Comparison of ENCODE assay signal across 1 cellular context in the genomic region with DNA sequence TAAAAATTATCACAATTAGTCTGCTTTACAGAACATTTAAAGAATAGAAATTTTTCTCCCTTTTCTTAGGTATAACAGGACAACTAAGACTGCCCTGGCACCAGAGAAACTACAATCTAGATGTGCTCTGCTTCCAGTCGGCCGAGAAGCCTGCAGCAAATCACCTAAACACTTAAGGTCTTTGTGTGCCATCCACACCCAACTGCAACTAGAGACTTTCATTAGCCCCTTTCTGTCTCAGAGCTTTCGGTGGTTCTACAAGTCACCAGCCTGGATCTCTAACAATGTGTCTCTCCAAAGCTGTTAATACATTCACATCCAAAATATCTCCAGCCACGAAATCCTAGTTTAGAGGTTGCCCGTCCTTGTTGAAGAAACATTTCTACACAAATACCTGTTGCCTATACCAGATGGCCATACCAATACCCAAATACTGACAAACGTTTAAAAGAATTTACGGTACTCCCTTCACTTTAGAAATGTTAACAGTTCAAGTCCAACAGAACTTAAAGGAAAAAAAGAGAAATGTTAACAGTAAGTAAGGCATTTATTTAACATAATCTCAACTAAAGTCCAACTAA.
TF ChIP-seq lines count a peak whose summit lies in the region.

No MANE protein-coding gene starts in this region.

TF ChIP-seq in GM23338, 12 proteins besides CTCF, POLR2A, EP300 and RAD21:
- no peak for TF ChIP-seq ZNF331 (CRISPR knock-in tag; IDR thresholded peaks at IDR 0.05; ENCODE audit: low read depth)
- TF ChIP-seq CREB1 (CRISPR knock-in tag; IDR thresholded peaks at IDR 0.05; ENCODE audit: low read depth), result no peak
- TF ChIP-seq EZH2phosphoT487 (IDR thresholded peaks at IDR 0.05; ENCODE audit: unreplicated experiment), result no peak
- no peak for TF ChIP-seq STAT1 (IDR thresholded peaks at IDR 0.05; ENCODE audit: unreplicated experiment)
